ENCODE assay signal across 8 cellular contexts in the genomic region with DNA sequence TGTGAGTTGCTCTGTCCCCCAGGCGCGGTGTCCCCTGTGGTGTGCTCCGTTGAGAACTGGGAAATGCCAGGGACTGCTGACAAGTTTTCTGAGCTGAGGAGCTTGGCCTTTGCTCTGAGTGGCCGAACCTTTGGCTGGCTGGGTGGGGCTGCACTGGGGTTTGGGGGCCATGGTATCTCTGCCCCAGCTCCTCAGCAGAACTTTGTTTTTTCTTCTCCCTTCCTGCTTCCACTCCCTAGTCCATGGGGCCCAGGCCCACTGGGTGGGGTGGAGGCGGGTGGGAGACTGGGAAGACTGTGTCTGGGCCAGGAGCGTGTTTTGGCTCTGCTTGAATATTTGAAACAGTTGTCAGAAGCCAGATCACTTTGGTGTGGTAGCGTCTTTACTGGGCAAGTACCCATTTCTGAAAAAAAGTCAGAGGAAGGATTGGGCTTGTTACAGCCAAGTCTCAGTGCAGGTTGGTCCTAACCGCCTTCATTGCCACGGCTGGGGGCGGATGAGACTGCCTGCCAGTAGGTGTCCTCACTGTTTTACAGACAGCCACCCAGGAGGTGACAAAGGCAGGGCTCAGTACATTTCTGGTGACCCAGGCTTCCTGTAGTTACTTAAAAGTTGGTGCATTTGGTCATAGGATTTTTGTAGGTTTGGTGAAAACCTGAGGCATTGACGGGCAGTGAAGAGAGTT.
DNase-seq lines count a peak whose midpoint lies in the region; ATAC-seq, FAIRE-seq and TF ChIP-seq lines count a peak whose summit lies in the region.

No MANE protein-coding gene starts in this region.

- peak; percentile 62 to 90 for DNase-seq in A549 (ENCODE audit: low read depth in 1 of 2, low spot score in 1 of 2)
- peak; percentile 52 for DNase-seq in ELR (ENCODE audit: low read depth)
- DNase-seq in NCI-H69 (lab: John Stamatoyannopoulos, UW) = peak; percentile 65
- DNase-seq in body of pancreas = peak; percentile 66 to 80 (median 77)
- peak; percentile 65 for DNase-seq in inferior parietal cortex (ENCODE audit: extremely low spot score)
- peak in 2 of 3 donors; percentile 10 to 11 for DNase-seq in stimulated activated CD4-positive, alpha-beta T cell treated with anti-CD3 and anti-CD28 coated beads, TNF-alpha, amount 100 ng/mL, for 48 hours (ENCODE audit: low read depth in 3 of 3)
- no peak for DNase-seq in T1000 (lab: John Stamatoyannopoulos, UW)

- TF ChIP-seq RAD21 in A549 (conservative IDR thresholded peaks at IDR 0.05 in 1 of 2, IDR thresholded peaks at IDR 0.05 in 1 of 2) = peak; percentile 74 to 81

- POLR2A ChIA-PET in A549 (lab: Yijun Ruan, JAX) = interaction anchor here (1.8 kb wide), 1 partner anchor 9 kb away, joined by 6 read pairs; no protein-coding TSS in a partner anchor

- H3K4me2 ChIP-seq in A549 = peak overlapping the region; percentile 96

- H3K27ac ChIP-seq in A549 = peak overlapping the region; percentile 72 to 85
- H3K27ac ChIP-seq in body of pancreas = peak overlapping the region; percentile 77 to 85 (median 80)

- CTCF ChIA-PET in A549 (lab: Yijun Ruan, JAX) = interaction anchor here (0.7 to 3.3 kb wide), 27 partner anchors 7 to 1317 kb away, joined by 3 to 20 read pairs (median 4); no protein-coding TSS in a partner anchor

- H3K27me3 ChIP-seq in body of pancreas = no peaks in the 10 kb centered on the region

- FAIRE-seq in A549 (lab: Jason Lieb, UNC) = no peak

- peak; percentile 71 for TF ChIP-seq CTCF in A549 (IDR thresholded peaks at IDR 0.05)
- peak; percentile 12 to 71 (median 56) for TF ChIP-seq CTCF in body of pancreas (IDR thresholded peaks at IDR 0.05)

- peak overlapping the region; percentile 55 for H3K4me3 ChIP-seq in A549
- H3K4me3 ChIP-seq in body of pancreas = no peak overlapping the region

- intact Hi-C loops in body of pancreas (cut with DNase I) = no loop called here

- no peaks in the 10 kb centered on the region for H3K36me3 ChIP-seq in body of pancreas (replicated peaks in 1 of 2; ENCODE audit: insufficient read depth in 1 of 2, low read depth in 2 of 2)

- no peak for TF ChIP-seq EP300 in A549 (IDR thresholded peaks at IDR 0.05)

- peaks cover 27% of the 10 kb centered on the region for H3K4me1 ChIP-seq in A549
- H3K4me1 ChIP-seq in body of pancreas = peaks cover 93% of the 10 kb centered on the region

- TF ChIP-seq POLR2A in A549 (IDR thresholded peaks at IDR 0.05; ENCODE audit: low read length) (no peak), body of pancreas (IDR thresholded peaks at IDR 0.05) (no peak)

- H3K9me3 ChIP-seq in A549 (no peaks in the 10 kb centered on the region), body of pancreas (no peaks in the 10 kb centered on the region)

- ATAC-seq in A549 (peak; percentile 75 to 81), body of pancreas (peak; percentile 54), GM21381 (IDR thresholded peaks at IDR 0.05; ENCODE audit: unreplicated experiment) (no peak)

- WGBS in A549 (ENCODE audit: missing lambda C conversion rate) = 19% methylated on average over 11 of the region's 11 CpGs
- 20 to 25% methylated on average over 11 of the region's 11 CpGs for WGBS in body of pancreas, 2 donors

TF ChIP-seq in A549, 52 proteins besides CTCF, POLR2A, EP300 and RAD21:
- TF ChIP-seq SMC3 (IDR thresholded peaks at IDR 0.05) (peak; percentile 54), GATA3 (IDR thresholded peaks at IDR 0.05; ENCODE audit: borderline replicate concordance) (no peak)
